8 cellular contexts compared by ENCODE assay signal in the genomic region with DNA sequence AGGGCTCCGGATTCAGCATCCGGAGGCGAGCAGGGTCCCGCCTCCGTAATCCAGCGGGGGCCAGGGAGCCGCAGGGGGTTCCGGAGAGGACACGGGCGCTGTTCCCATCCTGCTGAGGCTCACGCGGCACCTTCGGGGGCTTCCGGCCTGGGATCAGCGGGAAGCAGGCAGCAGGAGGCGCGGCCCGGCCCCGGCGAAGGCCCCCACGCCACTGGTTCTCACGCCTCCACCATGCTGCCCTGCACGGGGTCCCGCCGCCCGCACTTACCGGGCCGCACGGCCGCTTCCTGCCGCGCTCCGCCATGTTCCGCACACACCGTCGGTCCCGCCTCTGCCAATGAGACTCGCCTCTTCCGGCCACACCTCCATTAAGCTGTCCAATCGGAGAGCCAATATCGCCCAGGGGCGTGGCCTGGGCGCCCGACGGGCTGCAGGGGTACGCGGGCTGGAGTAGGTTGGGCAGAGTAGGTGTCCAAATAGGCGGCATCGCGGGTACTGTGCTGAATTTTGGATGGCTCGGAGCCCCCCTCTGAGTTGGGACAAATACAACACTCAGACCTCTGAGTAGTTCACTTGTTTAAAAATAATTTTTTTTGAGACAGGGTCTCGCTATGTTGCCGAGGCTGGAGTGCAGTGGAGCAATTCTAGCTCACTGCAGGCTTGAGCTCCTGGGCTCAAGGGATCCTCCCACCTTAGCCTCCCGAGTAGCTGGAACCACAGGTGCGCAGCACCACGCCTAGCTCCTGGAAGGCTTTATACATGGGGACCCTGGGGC. TPM values are rescaled to one million over a fixed set of nuclear protein-coding genes. Genes with fewer than 3 reads are reported as not detected.
A peak's percentile ranks its signal among the peaks of the same experiment; 100 is the strongest.
DNase-seq lines count a peak whose midpoint lies in the region; ATAC-seq, FAIRE-seq and TF ChIP-seq lines count a peak whose summit lies in the region.

A gene with protein sequence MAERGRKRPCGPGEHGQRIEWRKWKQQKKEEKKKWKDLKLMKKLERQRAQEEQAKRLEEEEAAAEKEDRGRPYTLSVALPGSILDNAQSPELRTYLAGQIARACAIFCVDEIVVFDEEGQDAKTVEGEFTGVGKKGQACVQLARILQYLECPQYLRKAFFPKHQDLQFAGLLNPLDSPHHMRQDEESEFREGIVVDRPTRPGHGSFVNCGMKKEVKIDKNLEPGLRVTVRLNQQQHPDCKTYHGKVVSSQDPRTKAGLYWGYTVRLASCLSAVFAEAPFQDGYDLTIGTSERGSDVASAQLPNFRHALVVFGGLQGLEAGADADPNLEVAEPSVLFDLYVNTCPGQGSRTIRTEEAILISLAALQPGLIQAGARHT (minus strand): TSS at position 318 of the 775 bp plus-strand sequence. CDS start 14 bp downstream, at position 304.

- DNase-seq in EL (peak; percentile 92), H54 (ENCODE audit: insufficient read length, low spot score) (peak; percentile 98), SHP77 (lab: John Stamatoyannopoulos, UW) (peak; percentile 90 to 93), fibroblast of the aortic adventitia (ENCODE audit: low read depth) (peak; percentile 83), nephron progenitor cell (peak; percentile 93)
- peak; percentile 98 for DNase-seq in activated effector memory CD4-positive, alpha-beta T cell treated with anti-CD3 and anti-CD28 coated beads, Interleukin-2, amount 50 U/mL, for 16 hours
- DNase-seq in stimulated activated naive CD8-positive, alpha-beta T cell treated with anti-CD3 and anti-CD28 coated beads, Interleukin-15, amount 100 ng/mL, for 72 hours, result peak; percentile 89 to 94

- H3K36me3 Mint-ChIP-seq in nephron progenitor cell (ENCODE audit: low read depth), result peaks cover 20% of the 10 kb centered on the region

- H3K27me3 ChIP-seq in Loucy (ENCODE audit: insufficient read depth, low read length, poor library complexity, severe bottlenecking), result no peaks in the 10 kb centered on the region

- peak within 1 kb of the TSS; percentile 90 for H3K4me2 ChIP-seq in Loucy (ENCODE audit: low read depth, low read length, poor library complexity, severe bottlenecking)

- H3K4me3 ChIP-seq in Loucy (ENCODE audit: low read length, poor library complexity, severe bottlenecking) (peak within 1 kb of the TSS; percentile 93), fibroblast of the aortic adventitia (ENCODE audit: low read depth, low read length) (peak within 1 kb of the TSS; percentile 89)

- H3K4me3 Mint-ChIP-seq in nephron progenitor cell, result peak within 1 kb of the TSS; percentile 93
- H3K4me3 Mint-ChIP-seq in stimulated activated naive CD8-positive, alpha-beta T cell treated with anti-CD3 and anti-CD28 coated beads, Interleukin-15, amount 100 ng/mL, for 72 hours, result peak within 1 kb of the TSS; percentile 95 to 99

- no peaks in the 10 kb centered on the region for H3K9me3 ChIP-seq in Loucy (ENCODE audit: insufficient read depth, low read depth, low read length)

- no peaks in the 10 kb centered on the region for H3K9me2 ChIP-seq in Loucy (replicated peaks; ENCODE audit: low read depth, low read length)

- no peaks in the 10 kb centered on the region for H3K27me3 Mint-ChIP-seq in nephron progenitor cell (ENCODE audit: low read depth, poor library complexity)
- no peaks in the 10 kb centered on the region for H3K27me3 Mint-ChIP-seq in stimulated activated naive CD8-positive, alpha-beta T cell treated with anti-CD3 and anti-CD28 coated beads, Interleukin-15, amount 100 ng/mL, for 72 hours

- H4K20me1 ChIP-seq in Loucy (ENCODE audit: insufficient read depth, low read length, poor library complexity, severe bottlenecking), result no peaks in the 10 kb centered on the region

- peak; percentile 48 for FAIRE-seq in H54 (lab: Jason Lieb, UNC)

- H2AFZ ChIP-seq in Loucy (ENCODE audit: low read length), result peak within 1 kb of the TSS; percentile 90

- peaks cover 12% of the 10 kb centered on the region for H3K79me2 ChIP-seq in Loucy (ENCODE audit: insufficient read depth, low read length)

- peak within 1 kb of the TSS; percentile 88 for H3K9ac ChIP-seq in Loucy (ENCODE audit: low read depth, low read length, poor library complexity, severe bottlenecking)

- no peaks in the 10 kb centered on the region for H3K9me3 Mint-ChIP-seq in nephron progenitor cell
- H3K9me3 Mint-ChIP-seq in stimulated activated naive CD8-positive, alpha-beta T cell treated with anti-CD3 and anti-CD28 coated beads, Interleukin-15, amount 100 ng/mL, for 72 hours, result no peaks in the 10 kb centered on the region

- peaks cover 7% of the 10 kb centered on the region; the same call in 1 of the 2 replicates for H3K36me3 ChIP-seq in Loucy (ENCODE audit: insufficient read depth, low read length)

- H3K27ac Mint-ChIP-seq in nephron progenitor cell, result no peak within 1 kb of the TSS
- H3K27ac Mint-ChIP-seq in stimulated activated naive CD8-positive, alpha-beta T cell treated with anti-CD3 and anti-CD28 coated beads, Interleukin-15, amount 100 ng/mL, for 72 hours, result peak within 1 kb of the TSS; percentile 96 to 98

- TF ChIP-seq CTCF in Loucy (conservative IDR thresholded peaks at IDR 0.05; ENCODE audit: low read length) (no peak), fibroblast of the aortic adventitia (IDR thresholded peaks at IDR 0.05; ENCODE audit: insufficient read depth, low read length) (no peak), nephron progenitor cell (IDR thresholded peaks at IDR 0.05) (no peak)

- H3K4me1 ChIP-seq in Loucy (ENCODE audit: insufficient read depth, low read length, poor library complexity, severe bottlenecking), result no peaks in the 10 kb centered on the region

- peak; percentile 99 for ATAC-seq in stimulated activated naive CD8-positive, alpha-beta T cell treated with anti-CD3 and anti-CD28 coated beads, Interleukin-15, amount 100 ng/mL, for 72 hours

- peaks cover 15% of the 10 kb centered on the region for H3K4me1 Mint-ChIP-seq in nephron progenitor cell
- H3K4me1 Mint-ChIP-seq in stimulated activated naive CD8-positive, alpha-beta T cell treated with anti-CD3 and anti-CD28 coated beads, Interleukin-15, amount 100 ng/mL, for 72 hours, result peaks cover 37% of the 10 kb centered on the region

- H3F3A ChIP-seq in Loucy (ENCODE audit: low read depth), result no peaks in the 10 kb centered on the region

- peak; percentile 95 for TF ChIP-seq POLR2A in H54 (IDR thresholded peaks at IDR 0.05; ENCODE audit: low read depth, low read length)

RNA-seq across cellular contexts. Expression of the gene that starts here (rescaled TPM):
- total RNA-seq in fibroblast of the aortic adventitia (ENCODE audit: low replicate concordance), result 14.9 and 15.0 TPM in 2 replicates

Comparison
In these comparisons a context has a peak if more than half of its experiments do, and no peak if none do; other contexts are left out.
1. Peak in every context shown above with its lines: DNase-seq, ATAC-seq and H3K4me3 ChIP-seq.